Comparison of ENCODE assay signal across 26 cellular contexts in the genomic region with DNA sequence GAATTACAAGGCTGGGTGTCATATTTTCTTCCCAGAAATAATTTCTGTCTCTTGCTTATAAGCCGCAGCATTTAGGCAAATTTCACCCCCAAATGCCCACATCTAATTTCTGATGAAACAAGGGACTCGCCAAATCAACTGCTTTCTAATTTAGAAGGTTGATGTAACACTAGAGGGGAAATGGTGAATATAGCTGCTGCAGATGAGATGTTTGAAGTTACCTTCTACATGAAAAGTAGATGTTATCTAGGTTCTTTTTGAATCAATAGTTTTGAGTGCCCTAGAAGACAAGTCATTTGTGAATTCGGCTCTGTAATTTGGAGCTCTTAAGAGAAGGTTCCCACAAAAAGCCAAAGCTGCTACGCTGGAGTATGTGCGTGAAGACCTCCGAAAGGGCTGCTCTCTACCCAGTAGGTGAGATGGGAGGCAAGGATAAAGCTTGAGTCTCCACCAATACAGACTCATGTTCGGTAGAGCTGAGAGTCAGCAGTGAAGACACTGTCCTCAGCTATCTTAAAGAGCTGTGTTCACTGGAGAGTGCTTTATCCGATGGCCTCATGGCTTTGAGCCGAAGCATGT.
"Had no signal": no experiment of that assay in that cellular context is flagged by ENCODE, and none has a peak within 500 bp of the region (broad histone marks: within the 10 kb centered on the region; RNA-seq: fewer than 3 reads in every experiment).

No MANE protein-coding gene starts in this region.

- H3K27me3 Mint-ChIP-seq: dendritic cell treated with granulocyte-macrophage colony-stimulating factor and Interleukin-4, amounts not matched to agents 40 ng/mL and 50 ng/mL, for 4 days; type B pancreatic cell had no signal

- H3K4me1 ChIP-seq: gastrocnemius medialis, lower lobe of right lung, prostate gland, right atrium auricular region, testis, tibial artery had no signal

- H3K36me3 Mint-ChIP-seq: naive thymus-derived CD8-positive, alpha-beta T cell had no signal

- H3K9me3 Mint-ChIP-seq: endodermal cell; naive thymus-derived CD8-positive, alpha-beta T cell; type B pancreatic cell had no signal

- H3K36me3 ChIP-seq: gastrocnemius medialis, lower lobe of right lung, prostate gland, right atrium auricular region, tibial artery had no signal

- DNase-seq: effector CD8-positive, alpha-beta T cell; endodermal cell; foreskin fibroblast; gastrocnemius medialis; head of caudate nucleus; left ventricle myocardium superior; lower lobe of right lung; naive thymus-derived CD8-positive, alpha-beta T cell; nephron progenitor cell; nucleus accumbens; stimulated activated CD4-positive, alpha-beta T cell treated with anti-CD3 and anti-CD28 coated beads, Interleukin-12 subunit alpha, Interleukin-12 subunit beta, amount 100 ng/mL, for 4 hours; stimulated activated CD4-positive, alpha-beta T cell treated with anti-CD3 and anti-CD28 coated beads, Interleukin-1b, Interleukin-23, amount 100 ng/mL, for 48 hours; stimulated activated CD4-positive, alpha-beta T cell treated with anti-CD3 and anti-CD28 coated beads, Interleukin-4, amount 100 ng/mL, for 1 hour; stimulated activated CD8-positive, alpha-beta memory T cell treated with anti-CD3 and anti-CD28 coated beads, Interleukin-4, amount 100 ng/mL, for 48 hours; stimulated activated naive CD8-positive, alpha-beta T cell treated with anti-CD3 and anti-CD28 coated beads, Interleukin-15, Interleukin-2, amounts not matched to agents 100 U/mL and 50 U/mL, for 24 hours; substantia nigra; testis; tibial artery had no signal

- H3K27ac Mint-ChIP-seq: dendritic cell treated with granulocyte-macrophage colony-stimulating factor and Interleukin-4, amounts not matched to agents 40 ng/mL and 50 ng/mL, for 4 days; endodermal cell; type B pancreatic cell had no signal

- H3K9me3 ChIP-seq: gastrocnemius medialis, lower lobe of right lung, prostate gland, right atrium auricular region, testis, tibial artery had no signal

- H3K27ac ChIP-seq: epithelial cell of prostate, gastrocnemius medialis, lower lobe of right lung, prostate gland, right atrium auricular region, testis, tibial artery had no signal

- ATAC-seq: esophagus mucosa; gastrocnemius medialis; left ventricle myocardium superior; lower lobe of right lung; naive thymus-derived CD8-positive, alpha-beta T cell; sciatic nerve; stimulated activated naive CD8-positive, alpha-beta T cell treated with anti-CD3 and anti-CD28 coated beads, Interleukin-15, Interleukin-2, amounts not matched to agents 100 U/mL and 50 U/mL, for 24 hours had no signal

- H3K4me3 Mint-ChIP-seq: dendritic cell treated with granulocyte-macrophage colony-stimulating factor and Interleukin-4, amounts not matched to agents 40 ng/mL and 50 ng/mL, for 4 days; endodermal cell; naive thymus-derived CD8-positive, alpha-beta T cell; nephron progenitor cell; type B pancreatic cell had no signal

- H3K27me3 ChIP-seq: gastrocnemius medialis, right atrium auricular region, testis, tibial artery had no signal

- H3K4me3 ChIP-seq: gastrocnemius medialis, lower lobe of right lung, prostate gland, right atrium auricular region, smooth muscle cell, testis, tibial artery had no signal
